7 cellular contexts compared by ENCODE assay signal in genomic region chr22:22650803-22651515, GRCh38. TPM values are rescaled to one million over a fixed set of nuclear protein-coding genes. Genes with fewer than 3 reads are reported as not detected.
"Had no signal": no experiment of that assay in that cellular context is flagged by ENCODE, and none has a peak within 500 bp of the region (broad histone marks: within the 10 kb centered on the region; RNA-seq: fewer than 3 reads in every experiment).

No MANE protein-coding gene starts in this region.

RNA-seq across cellular contexts. Expression of gene GGTLC2, which starts 6.5 kb away (rescaled TPM):
- total RNA-seq: LHCN-M2, MCF 10A, NCI-H460, PC-3, Peyer's patch, Right ventricle myocardium superior, SK-MEL-5 had no signal
